ENCODE assay signal across 31 cellular contexts in genomic region chr3:139978966-139979365, GRCh38. TPM values are rescaled to one million over a fixed set of nuclear protein-coding genes. Genes with fewer than 3 reads are reported as not detected.
"Had no signal": no experiment of that assay in that cellular context is flagged by ENCODE, and none has a peak within 500 bp of the region (broad histone marks: within the 10 kb centered on the region; RNA-seq: fewer than 3 reads in every experiment).

No MANE protein-coding gene starts in this region.

- H3K27me3 ChIP-seq: ovary, right lobe of liver, sigmoid colon, suprapubic skin, testis, tibial artery, transverse colon, upper lobe of right lung had no signal

- DNase-seq: naive B cell; naive thymus-derived CD8-positive, alpha-beta T cell; nephron progenitor cell; nucleus accumbens; ovary; posterior cingulate gyrus; psoas muscle; right cardiac atrium; right lobe of liver; sigmoid colon; spleen; stimulated activated CD4-positive, alpha-beta T cell treated with anti-CD3 and anti-CD28 coated beads, Interleukin-12 subunit alpha, Interleukin-12 subunit beta, amount 100 ng/mL, for 4 hours; stimulated activated CD4-positive, alpha-beta T cell treated with anti-CD3 and anti-CD28 coated beads, Interleukin-1b, Interleukin-23, amount 100 ng/mL, for 48 hours; stimulated activated CD4-positive, alpha-beta T cell treated with anti-CD3 and anti-CD28 coated beads, Interleukin-4, amount 100 ng/mL, for 1 hour; stimulated activated CD4-positive, alpha-beta T cell treated with anti-CD3 and anti-CD28 coated beads, Interleukin-4, amount 100 ng/mL, for 4 hours; stimulated activated CD8-positive, alpha-beta memory T cell treated with anti-CD3 and anti-CD28 coated beads, Interleukin-4, amount 100 ng/mL, for 48 hours; stimulated activated naive CD4-positive, alpha-beta T cell; stimulated activated naive CD8-positive, alpha-beta T cell treated with anti-CD3 and anti-CD28 coated beads, Interleukin-15, amount 100 ng/mL, for 72 hours; stimulated activated naive CD8-positive, alpha-beta T cell treated with anti-CD3 and anti-CD28 coated beads, Interleukin-15, Interleukin-2, amounts not matched to agents 100 U/mL and 50 U/mL, for 24 hours; substantia nigra; testis; tibial artery; transverse colon; upper lobe of right lung had no signal

- H3K9ac ChIP-seq: parathyroid adenoma had no signal

- ATAC-seq: naive thymus-derived CD8-positive, alpha-beta T cell; natural killer cell treated with Interleukin-12 subunit alpha and Interleukin-12 subunit beta and Interleukin-15 and Interleukin-18, amount 100 ng/mL, for 72 hours; right cardiac atrium; stimulated activated memory B cell treated with anti-CD40 and anti-IgM and Interleukin-4, amounts not matched to agents 10 μg/mL and 1 μg/mL and 100 μg/mL, for 72 hours; stimulated activated naive CD8-positive, alpha-beta T cell treated with anti-CD3 and anti-CD28 coated beads, Interleukin-15, amount 100 ng/mL, for 72 hours; stimulated activated naive CD8-positive, alpha-beta T cell treated with anti-CD3 and anti-CD28 coated beads, Interleukin-15, Interleukin-2, amounts not matched to agents 100 U/mL and 50 U/mL, for 24 hours; upper lobe of right lung had no signal

- H2AFZ ChIP-seq: parathyroid adenoma had no signal

- H3K9me3 ChIP-seq: neutrophil, ovary, psoas muscle, right lobe of liver, sigmoid colon, spleen, suprapubic skin, testis, tibial artery, transverse colon, upper lobe of right lung had no signal

- H3K4me3 ChIP-seq: ovary, psoas muscle, right lobe of liver, sigmoid colon, skin epidermis, smooth muscle cell, spleen, suprapubic skin, testis, tibial artery, transverse colon, upper lobe of right lung had no signal

- H3K36me3 ChIP-seq: neutrophil, ovary, right lobe of liver, sigmoid colon, spleen, suprapubic skin, tibial artery, transverse colon, upper lobe of right lung had no signal

- H3K27ac ChIP-seq: neutrophil, ovary, parathyroid adenoma, psoas muscle, right lobe of liver, sigmoid colon, skin epidermis, spleen, suprapubic skin, testis, tibial artery, transverse colon, upper lobe of right lung had no signal

- H3K4me2 ChIP-seq: smooth muscle cell had no signal

- H3K79me2 ChIP-seq: parathyroid adenoma had no signal

- H3K4me1 ChIP-seq: parathyroid adenoma, psoas muscle, right lobe of liver, sigmoid colon, spleen, suprapubic skin, testis, transverse colon, upper lobe of right lung had no signal

RNA-seq across cellular contexts. Expression of gene CLSTN2, which starts 44.0 kb away (rescaled TPM):
- total RNA-seq: naive thymus-derived CD8-positive, alpha-beta T cell; natural killer cell treated with Interleukin-12 subunit alpha and Interleukin-12 subunit beta and Interleukin-15 and Interleukin-18, amount 100 ng/mL, for 72 hours had no signal
- polyA plus RNA-seq: naive thymus-derived CD8-positive, alpha-beta T cell had no signal
